ENCODE assay signal across 8 cellular contexts in genomic region chr9:89483592-89484474, GRCh38. TPM values are rescaled to one million over a fixed set of nuclear protein-coding genes. Genes with fewer than 3 reads are reported as not detected.
DNase-seq lines count a peak whose midpoint lies in the region; ATAC-seq and TF ChIP-seq lines count a peak whose summit lies in the region.

No MANE protein-coding gene starts in this region.

- H3K4me3 ChIP-seq in CD8-positive, alpha-beta T cell (ENCODE audit: low read depth, low read length): peak overlapping the region; percentile 52
- H3K4me3 ChIP-seq in Karpas-422 (ENCODE audit: low read length) (peak overlapping the region; percentile 63), gastrocnemius medialis (peak overlapping the region; percentile 5 to 38 (median 33))

- no peaks in the 10 kb centered on the region; the same call in 1 of the 2 replicates for H4K20me1 ChIP-seq in Karpas-422 (ENCODE audit: insufficient read depth, low read depth, low read length)

- peak overlapping the region; percentile 86 for H3K4me3 Mint-ChIP-seq in CD8-positive, alpha-beta T cell
- peak overlapping the region; percentile 83 for H3K4me3 Mint-ChIP-seq in activated naive CD4-positive, alpha-beta T cell treated with anti-CD3 and anti-CD28 coated beads, Interleukin-2, amount 50 U/mL, for 24 hours

- H3K27me3 Mint-ChIP-seq in CD8-positive, alpha-beta T cell (ENCODE audit: low read depth): no peaks in the 10 kb centered on the region
- no peaks in the 10 kb centered on the region for H3K27me3 Mint-ChIP-seq in activated naive CD4-positive, alpha-beta T cell treated with anti-CD3 and anti-CD28 coated beads, Interleukin-2, amount 50 U/mL, for 24 hours

- POLR2A ChIA-PET in CD8-positive, alpha-beta T cell (lab: Charles Lee): interaction anchor here (0.9 to 3.9 kb wide), 13 partner anchors 12 to 65 kb away, joined by 3 to 16 read pairs (median 4); no protein-coding TSS in a partner anchor

- H3K9me3 ChIP-seq in CD8-positive, alpha-beta T cell (ENCODE audit: low read length): no peaks in the 10 kb centered on the region
- no peaks in the 10 kb centered on the region for H3K9me3 ChIP-seq in Karpas-422 (ENCODE audit: low read length)
- no peaks in the 10 kb centered on the region for H3K9me3 ChIP-seq in gastrocnemius medialis

- CTCF ChIA-PET in CD8-positive, alpha-beta T cell (lab: Charles Lee): interaction anchor here (0.8 to 5.3 kb wide), 6 partner anchors 9 to 64 kb away, joined by 3 to 36 read pairs (median 4); no protein-coding TSS in a partner anchor

- H3K4me1 ChIP-seq in CD8-positive, alpha-beta T cell (ENCODE audit: insufficient read depth, low read length): peaks cover 77% of the 10 kb centered on the region
- H3K4me1 ChIP-seq in Karpas-422 (ENCODE audit: low read length) (peaks cover 20% of the 10 kb centered on the region), gastrocnemius medialis (peaks cover 65 to 71% of the 10 kb centered on the region in 2 donors)

- peak overlapping the region; percentile 66 for H3K9ac ChIP-seq in Karpas-422 (ENCODE audit: low read length)

- no peak for TF ChIP-seq CTCF in CD8-positive, alpha-beta T cell (IDR thresholded peaks at IDR 0.05)
- no peak for TF ChIP-seq CTCF in gastrocnemius medialis (IDR thresholded peaks at IDR 0.05 in 4 of 5, conservative IDR thresholded peaks at IDR 0.05 in 1 of 5)

- H3K27ac Mint-ChIP-seq in CD8-positive, alpha-beta T cell: peak overlapping the region; percentile 96
- peak overlapping the region; percentile 96 for H3K27ac Mint-ChIP-seq in activated naive CD4-positive, alpha-beta T cell treated with anti-CD3 and anti-CD28 coated beads, Interleukin-2, amount 50 U/mL, for 24 hours

- peaks cover 55% of the 10 kb centered on the region for H3K36me3 Mint-ChIP-seq in CD8-positive, alpha-beta T cell
- H3K36me3 Mint-ChIP-seq in activated naive CD4-positive, alpha-beta T cell treated with anti-CD3 and anti-CD28 coated beads, Interleukin-2, amount 50 U/mL, for 24 hours: peaks cover 25% of the 10 kb centered on the region

- H3K9me2 ChIP-seq in Karpas-422 (replicated peaks; ENCODE audit: insufficient read depth, low read length): no peaks in the 10 kb centered on the region

- peak; percentile 44 to 85 (median 75) for DNase-seq in CD8-positive, alpha-beta T cell
- DNase-seq in Karpas-422 (peak; percentile 70), gastrocnemius medialis (peak in 1 of 2 donors; percentile 43), NCI-H2029 (lab: John Stamatoyannopoulos, UW) (no peak), DMS 273 treated with DMSO at 0.1 percent for 48 hours (lab: John Stamatoyannopoulos, UW) (no peak), RPMI8226 (no peak)

- no peaks in the 10 kb centered on the region for H3K36me3 ChIP-seq in CD8-positive, alpha-beta T cell (ENCODE audit: insufficient read depth, low read length)
- H3K36me3 ChIP-seq in Karpas-422 (ENCODE audit: insufficient read depth, low read length) (no peaks in the 10 kb centered on the region), gastrocnemius medialis (no peaks in the 10 kb centered on the region)

- ATAC-seq in CD8-positive, alpha-beta T cell: peak; percentile 76
- peak; percentile 61 for ATAC-seq in GM21528 (IDR thresholded peaks at IDR 0.05; ENCODE audit: low FRiP score, unreplicated experiment)
- peak; percentile 8 to 11 for ATAC-seq in gastrocnemius medialis

- peaks cover 86% of the 10 kb centered on the region for H3K4me1 Mint-ChIP-seq in CD8-positive, alpha-beta T cell (ENCODE audit: low read depth)
- peaks cover 88% of the 10 kb centered on the region for H3K4me1 Mint-ChIP-seq in activated naive CD4-positive, alpha-beta T cell treated with anti-CD3 and anti-CD28 coated beads, Interleukin-2, amount 50 U/mL, for 24 hours

- H3K9me3 Mint-ChIP-seq in CD8-positive, alpha-beta T cell: peaks cover 4% of the 10 kb centered on the region
- H3K9me3 Mint-ChIP-seq in activated naive CD4-positive, alpha-beta T cell treated with anti-CD3 and anti-CD28 coated beads, Interleukin-2, amount 50 U/mL, for 24 hours: peaks cover 2% of the 10 kb centered on the region

- in situ Hi-C loops in gastrocnemius medialis (cut with MboI; ENCODE audit: low sequenced_read_pairs in 4 of 4): loop anchor here in 1 of 4 donors (10.0 kb wide), 1 partner anchor 61 kb away; no protein-coding TSS in a partner anchor

- peak overlapping the region; percentile 91; the same call in 1 of the 2 replicates for H2AFZ ChIP-seq in Karpas-422 (ENCODE audit: low read length)

- intact Hi-C loops in CD8-positive, alpha-beta T cell (cut with DNase I, micrococcal nuclease): loop anchor here in 1 of 2 experiments (1.0 to 5.0 kb wide), 3 partner anchors 10 to 57 kb away; no protein-coding TSS in a partner anchor
- intact Hi-C loops in gastrocnemius medialis (cut with DNase I; ENCODE audit: low total_unique reads): loop anchor here (2.0 to 10.0 kb wide), 3 partner anchors 43 to 401 kb away; no protein-coding TSS in a partner anchor

- no peaks in the 10 kb centered on the region for H3K27me3 ChIP-seq in CD8-positive, alpha-beta T cell (ENCODE audit: insufficient read depth, low read length)
- no peaks in the 10 kb centered on the region for H3K27me3 ChIP-seq in Karpas-422 (ENCODE audit: low read length)
- H3K27me3 ChIP-seq in gastrocnemius medialis: no peaks in the 10 kb centered on the region

- no peaks in the 10 kb centered on the region for H3K79me2 ChIP-seq in Karpas-422 (ENCODE audit: low read length)

- peak overlapping the region; percentile 70 for H3K4me2 ChIP-seq in Karpas-422 (ENCODE audit: low read depth, low read length, poor library complexity, severe bottlenecking)

- no peak for TF ChIP-seq POLR2A in gastrocnemius medialis (IDR thresholded peaks at IDR 0.05)

- H3K27ac ChIP-seq in CD8-positive, alpha-beta T cell (ENCODE audit: low read depth, low read length): peak overlapping the region; percentile 20
- H3K27ac ChIP-seq in Karpas-422 (ENCODE audit: low read length) (no peak overlapping the region), gastrocnemius medialis (peak overlapping the region; percentile 89 to 95 (median 92))

RNA-seq across cellular contexts. Expression of gene SEMA4D, which starts 14.1 kb away (rescaled TPM):
- total RNA-seq in CD8-positive, alpha-beta T cell: 100 to 1,000 TPM; 286 to 305 TPM
- total RNA-seq in Karpas-422 (2014; rRNA removed; shearing (Covaris generic); ENCODE audit: low replicate concordance): 2.3 and 5.3 TPM in 2 replicates
- total RNA-seq in gastrocnemius medialis: 10 to 100 TPM; 23.6 to 77.0 (median 41.3) TPM

Comparison
In these comparisons a context has a peak if more than half of its experiments do, and no peak if none do; other contexts are left out.
1. ATAC-seq: peak in every context shown above with its lines; median percentile 76 in CD8-positive, alpha-beta T cell; 61 in GM21528; 10 in gastrocnemius medialis.
2. DNase-seq: peak in CD8-positive, alpha-beta T cell (7 of 7) and Karpas-422 (single experiment); none in NCI-H2029 (single experiment), DMS 273 treated with DMSO at 0.1 percent for 48 hours (single experiment) and RPMI8226 (single experiment).
3. Peak in every context shown above with its lines, with median percentiles within 50 percentile points of each other: H3K4me3 ChIP-seq.